Comparison of ENCODE assay signal across 1 cellular context in the genomic region with DNA sequence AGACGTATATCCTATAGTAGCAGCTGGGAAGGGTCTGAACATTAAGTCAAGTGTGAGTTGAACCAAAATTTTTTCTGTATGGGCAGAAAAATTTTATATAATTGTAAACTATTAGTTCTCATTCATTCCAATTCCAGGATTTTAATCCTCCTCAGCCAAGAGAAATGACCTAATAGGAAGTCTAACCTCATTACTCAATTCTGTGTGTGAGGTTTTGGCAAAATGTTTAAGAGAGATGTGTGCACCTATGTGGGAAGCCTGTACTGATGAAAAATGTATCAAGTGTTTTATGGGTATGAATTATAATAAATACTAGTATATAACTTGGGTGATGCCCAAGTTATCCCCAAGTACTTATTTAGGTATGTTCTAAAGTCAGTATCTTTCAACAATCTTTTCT.
TF ChIP-seq lines count a peak whose summit lies in the region.

No MANE protein-coding gene starts in this region.

TF ChIP-seq in WTC11, 78 proteins besides CTCF, POLR2A, EP300 and RAD21 (continued from another document):
- TF ChIP-seq ZNF121 (CRISPR knock-in tag; IDR thresholded peaks at IDR 0.05) = no peak
- TF ChIP-seq, protein P1, sequence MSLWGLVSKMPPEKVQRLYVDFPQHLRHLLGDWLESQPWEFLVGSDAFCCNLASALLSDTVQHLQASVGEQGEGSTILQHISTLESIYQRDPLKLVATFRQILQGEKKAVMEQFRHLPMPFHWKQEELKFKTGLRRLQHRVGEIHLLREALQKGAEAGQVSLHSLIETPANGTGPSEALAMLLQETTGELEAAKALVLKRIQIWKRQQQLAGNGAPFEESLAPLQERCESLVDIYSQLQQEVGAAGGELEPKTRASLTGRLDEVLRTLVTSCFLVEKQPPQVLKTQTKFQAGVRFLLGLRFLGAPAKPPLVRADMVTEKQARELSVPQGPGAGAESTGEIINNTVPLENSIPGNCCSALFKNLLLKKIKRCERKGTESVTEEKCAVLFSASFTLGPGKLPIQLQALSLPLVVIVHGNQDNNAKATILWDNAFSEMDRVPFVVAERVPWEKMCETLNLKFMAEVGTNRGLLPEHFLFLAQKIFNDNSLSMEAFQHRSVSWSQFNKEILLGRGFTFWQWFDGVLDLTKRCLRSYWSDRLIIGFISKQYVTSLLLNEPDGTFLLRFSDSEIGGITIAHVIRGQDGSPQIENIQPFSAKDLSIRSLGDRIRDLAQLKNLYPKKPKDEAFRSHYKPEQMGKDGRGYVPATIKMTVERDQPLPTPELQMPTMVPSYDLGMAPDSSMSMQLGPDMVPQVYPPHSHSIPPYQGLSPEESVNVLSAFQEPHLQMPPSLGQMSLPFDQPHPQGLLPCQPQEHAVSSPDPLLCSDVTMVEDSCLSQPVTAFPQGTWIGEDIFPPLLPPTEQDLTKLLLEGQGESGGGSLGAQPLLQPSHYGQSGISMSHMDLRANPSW (CRISPR knock-in tag; conservative IDR thresholded peaks at IDR 0.05; ENCODE audit: low read depth) = no peak
- TF ChIP-seq, protein P2, sequence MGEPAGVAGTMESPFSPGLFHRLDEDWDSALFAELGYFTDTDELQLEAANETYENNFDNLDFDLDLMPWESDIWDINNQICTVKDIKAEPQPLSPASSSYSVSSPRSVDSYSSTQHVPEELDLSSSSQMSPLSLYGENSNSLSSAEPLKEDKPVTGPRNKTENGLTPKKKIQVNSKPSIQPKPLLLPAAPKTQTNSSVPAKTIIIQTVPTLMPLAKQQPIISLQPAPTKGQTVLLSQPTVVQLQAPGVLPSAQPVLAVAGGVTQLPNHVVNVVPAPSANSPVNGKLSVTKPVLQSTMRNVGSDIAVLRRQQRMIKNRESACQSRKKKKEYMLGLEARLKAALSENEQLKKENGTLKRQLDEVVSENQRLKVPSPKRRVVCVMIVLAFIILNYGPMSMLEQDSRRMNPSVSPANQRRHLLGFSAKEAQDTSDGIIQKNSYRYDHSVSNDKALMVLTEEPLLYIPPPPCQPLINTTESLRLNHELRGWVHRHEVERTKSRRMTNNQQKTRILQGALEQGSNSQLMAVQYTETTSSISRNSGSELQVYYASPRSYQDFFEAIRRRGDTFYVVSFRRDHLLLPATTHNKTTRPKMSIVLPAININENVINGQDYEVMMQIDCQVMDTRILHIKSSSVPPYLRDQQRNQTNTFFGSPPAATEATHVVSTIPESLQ (CRISPR knock-in tag; IDR thresholded peaks at IDR 0.05) = no peak
- no peak for TF ChIP-seq MXD4 (CRISPR knock-in tag; IDR thresholded peaks at IDR 0.05; ENCODE audit: borderline replicate concordance)
- TF ChIP-seq PREB (CRISPR knock-in tag; IDR thresholded peaks at IDR 0.05; ENCODE audit: borderline replicate concordance) = no peak
- no peak for TF ChIP-seq SMAD4 (CRISPR knock-in tag; IDR thresholded peaks at IDR 0.05)
- TF ChIP-seq, protein P3, sequence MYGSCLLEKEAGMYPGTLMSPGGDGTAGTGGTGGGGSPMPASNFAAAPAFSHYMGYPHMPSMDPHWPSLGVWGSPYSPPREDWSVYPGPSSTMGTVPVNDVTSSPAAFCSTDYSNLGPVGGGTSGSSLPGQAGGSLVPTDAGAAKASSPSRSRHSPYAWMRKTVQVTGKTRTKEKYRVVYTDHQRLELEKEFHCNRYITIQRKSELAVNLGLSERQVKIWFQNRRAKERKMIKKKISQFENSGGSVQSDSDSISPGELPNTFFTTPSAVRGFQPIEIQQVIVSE (CRISPR knock-in tag; IDR thresholded peaks at IDR 0.05; ENCODE audit: borderline replicate concordance) = no peak
TF ChIP-seq in WTC11: peak in this region for 0.
